Comparison of ENCODE assay signal across 8 cellular contexts in genomic region chr18:5630057-5630765, GRCh38.
A peak's percentile ranks its signal among the peaks of the same experiment; 100 is the strongest.
DNase-seq lines count a peak whose midpoint lies in the region; ATAC-seq lines count a peak whose summit lies in the region.

No MANE protein-coding gene starts in this region.

- no peak overlapping the region for H3K27ac Mint-ChIP-seq in activated T-helper 2 cell treated with anti-CD3 and anti-CD28 coated beads, Interferon-gamma antibody, Interleukin-2, Interleukin-4, amounts not matched to agents 10 μg/mL and 5 μg/mL and 100 μg/mL, durations not matched to agents 14 hours and 24 hours and 36 hours

- H3K9me3 Mint-ChIP-seq in activated T-helper 2 cell treated with anti-CD3 and anti-CD28 coated beads, Interferon-gamma antibody, Interleukin-2, Interleukin-4, amounts not matched to agents 10 μg/mL and 5 μg/mL and 100 μg/mL, durations not matched to agents 14 hours and 24 hours and 36 hours = no peaks in the 10 kb centered on the region

- intact Hi-C loops in activated T-helper 2 cell treated with anti-CD3 and anti-CD28 coated beads, Interferon-gamma antibody, Interleukin-2, Interleukin-4, amounts not matched to agents 10 μg/mL and 5 μg/mL and 100 μg/mL, durations not matched to agents 14 hours and 24 hours and 36 hours (cut with micrococcal nuclease) = loop anchor here (10.0 kb wide), 1 partner anchor 85 kb away; the partner anchor contains the start of gene EPB41L3
- intact Hi-C loops in Right ventricle myocardium superior (cut with DNase I) = no loop called here

- peak; percentile 26 for DNase-seq in EH (ENCODE audit: low read depth)
- DNase-seq in NCI-H146 (lab: John Stamatoyannopoulos, UW) = peak; percentile 63
- DNase-seq in activated T-helper 2 cell treated with anti-CD3 and anti-CD28 coated beads, Interferon-gamma antibody, Interleukin-2, Interleukin-4, amounts not matched to agents 10 μg/mL and 5 μg/mL and 100 μg/mL, durations not matched to agents 14 hours and 24 hours and 36 hours (ENCODE audit: low spot score) = peak; percentile 24
- peak; percentile 85 for DNase-seq in Right ventricle myocardium superior
- peak; percentile 77 for DNase-seq in occipital lobe (lab: John Stamatoyannopoulos, UW)
- no peak for DNase-seq in HuH-7 (ENCODE audit: low spot score)

- H3K36me3 Mint-ChIP-seq in activated T-helper 2 cell treated with anti-CD3 and anti-CD28 coated beads, Interferon-gamma antibody, Interleukin-2, Interleukin-4, amounts not matched to agents 10 μg/mL and 5 μg/mL and 100 μg/mL, durations not matched to agents 14 hours and 24 hours and 36 hours (ENCODE audit: low read depth) = no peaks in the 10 kb centered on the region

- ATAC-seq in GM21825 (IDR thresholded peaks at IDR 0.05; ENCODE audit: unreplicated experiment) = peak; percentile 55
- peak; percentile 96 for ATAC-seq in Right ventricle myocardium superior (ENCODE audit: poor library complexity)
- ATAC-seq in GM21717 (IDR thresholded peaks at IDR 0.05; ENCODE audit: unreplicated experiment) = no peak

- no peak overlapping the region for H3K4me3 Mint-ChIP-seq in activated T-helper 2 cell treated with anti-CD3 and anti-CD28 coated beads, Interferon-gamma antibody, Interleukin-2, Interleukin-4, amounts not matched to agents 10 μg/mL and 5 μg/mL and 100 μg/mL, durations not matched to agents 14 hours and 24 hours and 36 hours (ENCODE audit: low read depth)

- H3K4me1 Mint-ChIP-seq in activated T-helper 2 cell treated with anti-CD3 and anti-CD28 coated beads, Interferon-gamma antibody, Interleukin-2, Interleukin-4, amounts not matched to agents 10 μg/mL and 5 μg/mL and 100 μg/mL, durations not matched to agents 14 hours and 24 hours and 36 hours (ENCODE audit: low read depth) = peaks cover 7% of the 10 kb centered on the region

- peaks cover 30% of the 10 kb centered on the region for H3K27me3 Mint-ChIP-seq in activated T-helper 2 cell treated with anti-CD3 and anti-CD28 coated beads, Interferon-gamma antibody, Interleukin-2, Interleukin-4, amounts not matched to agents 10 μg/mL and 5 μg/mL and 100 μg/mL, durations not matched to agents 14 hours and 24 hours and 36 hours (ENCODE audit: low read depth)
